ENCODE assay signal across 10 cellular contexts in genomic region chr6:37174515-37175331, GRCh38. TPM values are rescaled to one million over a fixed set of nuclear protein-coding genes. Genes with fewer than 3 reads are reported as not detected.
DNase-seq lines count a peak whose midpoint lies in the region; TF ChIP-seq lines count a peak whose summit lies in the region.
"Had no signal": no experiment of that assay in that cellular context is flagged by ENCODE, and none has a peak within 500 bp of the region (broad histone marks: within the 10 kb centered on the region; RNA-seq: fewer than 3 reads in every experiment).

No MANE protein-coding gene starts in this region.

- H3K27me3 ChIP-seq in AG04450 (ENCODE audit: control insufficient read depth, insufficient read depth, low read length) = no peaks in the 10 kb centered on the region
- H3K27me3 ChIP-seq in adipocyte (replicated peaks; ENCODE audit: control insufficient read depth, insufficient read depth, low read length) = no peaks in the 10 kb centered on the region
- H3K27me3 ChIP-seq in mononuclear cell (ENCODE audit: insufficient read depth, low read length) = no peaks in the 10 kb centered on the region
- H3K27me3 ChIP-seq in Karpas-422 (ENCODE audit: low read length) = no peaks in the 10 kb centered on the region
- no peaks in the 10 kb centered on the region for H3K27me3 ChIP-seq in SJCRH30
- H3K27me3 ChIP-seq: adrenal gland had no signal

- CTCF ChIA-PET in AG04450 (lab: Charles Lee) = interaction anchor here (1.0 to 4.7 kb wide), 7 partner anchors 34 to 156 kb away, joined by 4 to 92 read pairs (median 7); no protein-coding TSS in a partner anchor

- H3K36me3 ChIP-seq in adipocyte (ENCODE audit: control insufficient read depth, insufficient read depth, low read length, severe bottlenecking) = peaks cover 46% of the 10 kb centered on the region
- H3K36me3 ChIP-seq in Karpas-422 (ENCODE audit: insufficient read depth, low read length) = peaks cover 5% of the 10 kb centered on the region
- peaks cover 23% of the 10 kb centered on the region for H3K36me3 ChIP-seq in SJCRH30

- H3K27me3 Mint-ChIP-seq in IgD-negative memory B cell = peaks cover 2% of the 10 kb centered on the region

- no peak overlapping the region for H2AFZ ChIP-seq in Karpas-422 (ENCODE audit: low read length)

- intact Hi-C loops in head of caudate nucleus (cut with DNase I) = loop anchor here (10.0 kb wide), 1 partner anchor 290 kb away; the partner anchor contains the start of gene C6orf89

- H3K36me3 Mint-ChIP-seq in IgD-negative memory B cell = peaks cover 11% of the 10 kb centered on the region

- H3K4me1 Mint-ChIP-seq in IgD-negative memory B cell = peaks cover 34 to 56% (median 47%) of the 10 kb centered on the region in 3 donors

- H3K4me3 ChIP-seq in AG04450 (ENCODE audit: low read depth, low read length) = peak overlapping the region; percentile 5
- peak overlapping the region; percentile 94 for H3K4me3 ChIP-seq in adipocyte (ENCODE audit: low read length)
- peak overlapping the region; percentile 97 for H3K4me3 ChIP-seq in mononuclear cell (ENCODE audit: low read length)
- H3K4me3 ChIP-seq in Karpas-422 (ENCODE audit: low read length) = no peak overlapping the region
- H3K4me3 ChIP-seq in SJCRH30 = no peak overlapping the region
- H3K4me3 ChIP-seq: adrenal gland had no signal

- DNase-seq in AG04450 (ENCODE audit: low read depth, low spot score) (no peak), adipocyte (ENCODE audit: low read depth) (no peak), Karpas-422 (no peak), SJCRH30 (no peak), head of caudate nucleus (no peak), amniotic stem cell (lab: John Stamatoyannopoulos, UW) (no peak)
- DNase-seq: NCI-H1105 had no signal

- no peaks in the 10 kb centered on the region for H3K79me2 ChIP-seq in Karpas-422 (ENCODE audit: low read length)

- peak overlapping the region; percentile 38 to 89 (median 66) for H3K4me3 Mint-ChIP-seq in IgD-negative memory B cell

- POLR2A ChIA-PET in AG04450 (lab: Yijun Ruan, JAX) = interaction anchor here (0.8 kb wide), 1 partner anchor 24 kb away, joined by 4 read pairs; no protein-coding TSS in a partner anchor

- H3K9me3 ChIP-seq in AG04450 (ENCODE audit: control insufficient read depth, insufficient read depth, low read length) (peaks cover 7% of the 10 kb centered on the region; the same call in 1 of the 2 replicates), adipocyte (ENCODE audit: control insufficient read depth, low read length) (no peaks in the 10 kb centered on the region), mononuclear cell (ENCODE audit: low read depth, low read length) (no peaks in the 10 kb centered on the region), Karpas-422 (ENCODE audit: low read length) (no peaks in the 10 kb centered on the region), SJCRH30 (replicated peaks) (no peaks in the 10 kb centered on the region)
- H3K9me3 ChIP-seq: adrenal gland had no signal

- no peaks in the 10 kb centered on the region for H3K9me3 Mint-ChIP-seq in IgD-negative memory B cell

- H3K9ac ChIP-seq in adipocyte (ENCODE audit: low read length) (peak overlapping the region; percentile 98), Karpas-422 (ENCODE audit: low read length) (no peak overlapping the region)

- peak overlapping the region; percentile 55 to 85 (median 73) for H3K27ac Mint-ChIP-seq in IgD-negative memory B cell

- H3K4me2 ChIP-seq in Karpas-422 (ENCODE audit: low read depth, low read length, poor library complexity, severe bottlenecking) = no peak overlapping the region

- no peak for TF ChIP-seq CTCF in AG04450 (IDR thresholded peaks at IDR 0.05; ENCODE audit: low read depth, low read length)

- H3K4me1 ChIP-seq in adipocyte (ENCODE audit: control insufficient read depth, insufficient read depth, low read length) (peaks cover 24% of the 10 kb centered on the region), mononuclear cell (ENCODE audit: insufficient read depth, low read length) (peaks cover 76% of the 10 kb centered on the region), Karpas-422 (ENCODE audit: low read length) (peaks cover 26% of the 10 kb centered on the region), SJCRH30 (no peaks in the 10 kb centered on the region)

- no peaks in the 10 kb centered on the region for H4K20me1 ChIP-seq in Karpas-422 (ENCODE audit: insufficient read depth, low read depth, low read length)

- H3K27ac ChIP-seq in AG04450 (ENCODE audit: low read depth, low read length) = no peak overlapping the region
- no peak overlapping the region for H3K27ac ChIP-seq in Karpas-422 (ENCODE audit: low read length)
- no peak overlapping the region for H3K27ac ChIP-seq in SJCRH30

- H3K9me2 ChIP-seq in Karpas-422 (replicated peaks; ENCODE audit: insufficient read depth, low read length) = no peaks in the 10 kb centered on the region

RNA-seq across cellular contexts. Expression of gene PIM1, which starts 4.8 kb away (rescaled TPM):
- polyA plus RNA-seq in AG04450 (2011; rRNA removed) (35.3 and 37.5 TPM in 2 replicates), IgD-negative memory B cell (31.1 TPM)
- 55.6 and 64.5 TPM in 2 replicates for polyA minus RNA-seq in AG04450 (2011; rRNA and poly(A)+ RNA removed)
- total RNA-seq in mononuclear cell = 107 TPM
- 1.9 and 4.0 TPM in 2 replicates for total RNA-seq in Karpas-422 (2014; rRNA removed; shearing (Covaris generic); ENCODE audit: low replicate concordance)
- total RNA-seq in SJCRH30 (2014; rRNA removed; shearing (Covaris generic)) = 15.2 and 16.4 TPM in 2 replicates

Comparison
In these comparisons a context has a peak if more than half of its experiments do, and no peak if none do; other contexts are left out.
1. H3K4me3 ChIP-seq: peak in AG04450 (single experiment), adipocyte (single experiment) and mononuclear cell (single experiment); none in Karpas-422 (single experiment) and SJCRH30 (single experiment).